In the genomic region with DNA sequence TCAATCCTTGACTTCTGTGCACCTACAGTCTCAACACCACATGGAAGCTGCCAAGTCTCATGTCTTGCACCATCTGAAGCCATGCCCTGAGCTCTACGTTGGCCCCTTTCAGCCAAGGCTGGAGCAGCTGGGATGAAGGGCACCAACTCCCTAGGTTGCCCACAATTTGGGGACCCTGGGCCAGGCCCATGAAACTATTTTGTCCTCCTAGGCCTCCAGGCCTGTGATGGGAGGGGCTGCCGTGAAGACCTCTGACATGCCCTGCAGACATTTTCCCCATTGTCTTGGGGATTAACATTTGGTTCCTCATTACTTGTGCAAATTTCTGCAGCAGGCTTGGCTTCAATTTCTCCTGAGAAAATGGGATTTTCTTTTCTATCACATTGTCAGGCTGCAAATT, we compare ENCODE assay signal across 1 cellular context.
TF ChIP-seq lines count a peak whose summit lies in the region.

No MANE protein-coding gene starts in this region.

TF ChIP-seq in SK-N-SH, 30 proteins besides CTCF, POLR2A, EP300 and RAD21 (continued from another document):
- TF ChIP-seq, protein P1, sequence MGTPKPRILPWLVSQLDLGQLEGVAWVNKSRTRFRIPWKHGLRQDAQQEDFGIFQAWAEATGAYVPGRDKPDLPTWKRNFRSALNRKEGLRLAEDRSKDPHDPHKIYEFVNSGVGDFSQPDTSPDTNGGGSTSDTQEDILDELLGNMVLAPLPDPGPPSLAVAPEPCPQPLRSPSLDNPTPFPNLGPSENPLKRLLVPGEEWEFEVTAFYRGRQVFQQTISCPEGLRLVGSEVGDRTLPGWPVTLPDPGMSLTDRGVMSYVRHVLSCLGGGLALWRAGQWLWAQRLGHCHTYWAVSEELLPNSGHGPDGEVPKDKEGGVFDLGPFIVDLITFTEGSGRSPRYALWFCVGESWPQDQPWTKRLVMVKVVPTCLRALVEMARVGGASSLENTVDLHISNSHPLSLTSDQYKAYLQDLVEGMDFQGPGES (IDR thresholded peaks at IDR 0.05; ENCODE audit: low read depth, low read length): no peak
- TF ChIP-seq GATA2 (CRISPR knock-in tag; IDR thresholded peaks at IDR 0.05): no peak
